Comparison of ENCODE assay signal across 3 cellular contexts in the genomic region with DNA sequence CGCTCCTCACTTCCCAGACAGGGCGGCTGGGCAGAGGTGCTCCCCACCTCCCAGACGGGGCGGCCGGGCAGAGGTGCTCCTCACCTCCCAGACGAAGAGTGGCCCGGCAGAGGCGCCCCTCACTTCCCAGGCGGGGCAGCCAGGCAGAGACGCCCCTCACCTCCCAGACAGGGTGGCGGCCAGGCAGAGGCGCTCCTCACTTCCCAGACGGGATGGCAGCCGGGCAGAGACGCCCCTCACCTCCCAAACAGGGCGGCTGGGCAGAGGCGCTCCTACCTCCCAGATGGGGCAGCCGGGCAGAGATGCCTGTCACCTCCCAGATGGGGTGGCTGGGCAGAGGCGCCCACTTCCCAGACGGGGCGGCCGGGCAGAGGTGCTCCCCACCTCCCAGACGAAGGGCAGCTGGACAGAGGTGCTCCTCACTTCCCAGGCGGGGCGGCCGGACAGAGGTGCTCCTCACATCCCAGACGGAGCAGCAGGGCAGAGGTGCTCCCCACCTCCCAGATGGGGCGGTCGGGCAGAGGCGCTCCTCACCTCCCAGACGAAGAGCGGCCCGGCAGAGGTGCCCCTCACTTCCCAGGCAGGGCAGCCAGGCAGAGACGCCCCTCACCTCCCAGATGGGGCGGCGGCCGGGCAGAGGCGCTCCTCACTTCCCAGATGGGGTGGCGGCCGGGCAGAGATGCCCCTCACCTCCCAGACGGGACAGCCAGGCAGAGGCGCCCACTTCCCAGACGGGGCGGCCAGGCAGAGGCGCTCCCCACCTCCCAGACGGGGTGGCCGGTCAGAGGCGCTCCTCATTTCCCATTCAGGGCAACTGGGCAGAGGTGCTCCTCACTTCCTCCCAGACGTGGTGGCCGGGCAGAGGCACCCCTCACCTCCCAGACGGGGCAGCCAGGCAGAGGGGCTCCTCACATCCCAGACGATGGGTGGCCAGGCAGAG.
DNase-seq lines count a peak whose midpoint lies in the region; ATAC-seq, FAIRE-seq and TF ChIP-seq lines count a peak whose summit lies in the region.
"Not testable (repeated sequence)": the region's sequence is repeated elsewhere in the genome, so short reads cannot be mapped to it uniquely, and the experiment has no call there.

No MANE protein-coding gene starts in this region.

- FAIRE-seq in kidney (lab: Jason Lieb, UNC), result not testable (repeated sequence)

- DNase-seq in right cardiac atrium (peak in 2 of 3 donors; percentile 21 to 41), kidney (peak; percentile 62), spleen (peak; percentile 66)

- not testable (repeated sequence) for H3K9ac ChIP-seq in kidney (ENCODE audit: low read length in 2 of 2)

- intact Hi-C loops in right cardiac atrium (cut with DNase I); kidney (cut with DNase I); spleen (cut with DNase I; ENCODE audit: low total_unique reads): not testable (repeated sequence)

- WGBS in right cardiac atrium, result 93% methylated on average over 52 of the region's 52 CpGs
- WGBS in spleen, 5 donors, result 84 to 93% (median 89%) methylated on average over 30 to 52 of the region's 52 CpGs

- ATAC-seq in right cardiac atrium, result not testable (repeated sequence)

- not testable (repeated sequence) for H3K4me3 ChIP-seq in right cardiac atrium (ENCODE audit: low read length); kidney (ENCODE audit: low read length in 2 of 2); spleen

- not testable (repeated sequence) for TF ChIP-seq POLR2A in spleen (IDR thresholded peaks at IDR 0.05)

- not testable (repeated sequence) for H3K36me3 ChIP-seq in kidney (ENCODE audit: control insufficient read depth in 1 of 2, insufficient read depth in 2 of 2, low read length in 2 of 2); spleen

- H3K27me3 ChIP-seq in right cardiac atrium (ENCODE audit: control insufficient read depth, insufficient read depth); spleen (replicated peaks in 1 of 7): not testable (repeated sequence)

- H3K4me1 ChIP-seq in right cardiac atrium (ENCODE audit: control insufficient read depth, insufficient read depth, low read length); kidney (ENCODE audit: control insufficient read depth in 1 of 2, insufficient read depth in 1 of 2, low read depth in 1 of 2, low read length in 2 of 2); spleen: not testable (repeated sequence)

- not testable (repeated sequence) for TF ChIP-seq CTCF in kidney (IDR thresholded peaks at IDR 0.05; ENCODE audit: borderline replicate concordance, extremely low read depth, insufficient read depth); spleen (IDR thresholded peaks at IDR 0.05 in 8 of 11, conservative IDR thresholded peaks at IDR 0.05 in 3 of 11)

- not testable (repeated sequence) for H3K27ac ChIP-seq in right cardiac atrium (ENCODE audit: low read length); kidney (ENCODE audit: low read depth in 2 of 2, low read length in 2 of 2); spleen

- H3K9me3 ChIP-seq in right cardiac atrium (ENCODE audit: control insufficient read depth, low read length); kidney (ENCODE audit: control insufficient read depth in 1 of 2, low read length in 2 of 2): not testable (repeated sequence)
- peaks cover 0 to 34% (median 16%) of the 10 kb centered on the region in 8 donors for H3K9me3 ChIP-seq in spleen
